ENCODE assay signal across 16 cellular contexts in genomic region chr7:117067322-117067721, GRCh38.
DNase-seq lines count a peak whose midpoint lies in the region; TF ChIP-seq lines count a peak whose summit lies in the region.
"Had no signal": no experiment of that assay in that cellular context is flagged by ENCODE, and none has a peak within 500 bp of the region (broad histone marks: within the 10 kb centered on the region; RNA-seq: fewer than 3 reads in every experiment).

No MANE protein-coding gene starts in this region.

- H3K36me3 Mint-ChIP-seq in brain: peaks cover 27% of the 10 kb centered on the region
- H3K36me3 Mint-ChIP-seq: IgD-negative memory B cell had no signal

- H4K20me1 ChIP-seq in BLaER1 treated with 17β-estradiol and CSF1 and Interleukin-3, amounts not matched to agents 10 nM and 100 nM: no peaks in the 10 kb centered on the region; a peak in 1 of 22 replicates
- H4K20me1 ChIP-seq in osteoblast (ENCODE audit: insufficient read depth, low read length): no peaks in the 10 kb centered on the region

- peaks cover 26% of the 10 kb centered on the region for H3K79me2 ChIP-seq in osteoblast (ENCODE audit: insufficient read depth, low read length)

- no peaks in the 10 kb centered on the region for H3K27me3 ChIP-seq in BLaER1 treated with 17β-estradiol and CSF1 and Interleukin-3, amounts not matched to agents 10 nM and 100 nM
- H3K27me3 ChIP-seq in HL-60 (ENCODE audit: insufficient read depth, poor library complexity, severe bottlenecking) (no peaks in the 10 kb centered on the region), osteoblast (ENCODE audit: insufficient read depth, low read length) (no peaks in the 10 kb centered on the region)

- peak overlapping the region; percentile 11 to 80 (median 58); a peak in 20 of 22 replicates for H3K4me2 ChIP-seq in BLaER1 treated with 17β-estradiol and CSF1 and Interleukin-3, amounts not matched to agents 10 nM and 100 nM
- no peak overlapping the region for H3K4me2 ChIP-seq in osteoblast (ENCODE audit: insufficient read depth, low read length)

- DNase-seq in HL-60 (ENCODE audit: low read depth in 1 of 2, low spot score in 1 of 2): no peak
- peak; percentile 35 for DNase-seq in osteoblast (ENCODE audit: insufficient read length, low spot score, missing footprints)
- DNase-seq in activated T-cell treated with anti-CD3 and anti-CD28 coated beads, Interleukin-2, amount 50 U/mL, for 1 hour: no peak
- DNase-seq in GM19238 (ENCODE audit: insufficient read length, low spot score): no peak
- DNase-seq in SW 1271 (lab: John Stamatoyannopoulos, UW): no peak
- DNase-seq in activated T-cell treated with anti-CD3 and anti-CD28 coated beads, Interleukin-2, amount 50 U/mL, for 48 hours: no peak
- DNase-seq: DMS79 treated with DMSO at 0.1 percent for 48 hours; NCI-H1417 treated with DMSO at 0.1 percent for 48 hours; NCI-H2029; NCI-H2171; NCI-H446 treated with DMSO at 0.1 percent for 48 hours; NK-92 treated with Interleukin-12 subunit alpha and Interleukin-12 subunit beta, amount 100 ng/mL, for 24 hours; SHP77 treated with DMSO at 0.1 percent for 48 hours had no signal

- peaks cover 82% of the 10 kb centered on the region for H3K4me1 Mint-ChIP-seq in brain

- no peaks in the 10 kb centered on the region for H3K36me3 ChIP-seq in BLaER1 treated with 17β-estradiol and CSF1 and Interleukin-3, amounts not matched to agents 10 nM and 100 nM
- no peaks in the 10 kb centered on the region for H3K36me3 ChIP-seq in osteoblast (ENCODE audit: insufficient read depth, low read length)

- H3K9ac ChIP-seq in BLaER1 treated with 17β-estradiol and CSF1 and Interleukin-3, amounts not matched to agents 10 nM and 100 nM: peak overlapping the region in 4 of 11 experiments; percentile 11 to 54 (median 41); a peak in 7 of 22 replicates

- peak overlapping the region in 4 of 5 experiments; percentile 5 to 52 (median 14) for H3K4me3 Mint-ChIP-seq in brain
- H3K4me3 Mint-ChIP-seq: IgD-negative memory B cell had no signal

- H3K9me3 Mint-ChIP-seq in brain: no peaks in the 10 kb centered on the region
- H3K9me3 Mint-ChIP-seq: IgD-negative memory B cell had no signal

- H3K9me3 ChIP-seq in BLaER1 treated with 17β-estradiol and CSF1 and Interleukin-3, amounts not matched to agents 10 nM and 100 nM (replicated peaks in 1 of 11): peaks cover 0 to 17% (median 0%) of the 10 kb centered on the region in 11 experiments; a peak in 4 of 22 replicates
- H3K9me3 ChIP-seq in osteoblast (ENCODE audit: low read depth, low read length): no peaks in the 10 kb centered on the region

- no peak overlapping the region for H2AFZ ChIP-seq in osteoblast (ENCODE audit: low read length)

- peaks cover 13 to 68% (median 48%) of the 10 kb centered on the region in 10 experiments for H3K4me1 ChIP-seq in BLaER1 treated with 17β-estradiol and CSF1 and Interleukin-3, amounts not matched to agents 10 nM and 100 nM
- H3K4me1 ChIP-seq in osteoblast (ENCODE audit: insufficient read depth, low read length): peaks cover 15% of the 10 kb centered on the region

- peaks cover 3% of the 10 kb centered on the region for H3K27me3 Mint-ChIP-seq in brain
- H3K27me3 Mint-ChIP-seq: IgD-negative memory B cell had no signal

- TF ChIP-seq CTCF in HL-60 (IDR thresholded peaks at IDR 0.05; ENCODE audit: insufficient read depth, low read length): no peak
- TF ChIP-seq CTCF in brain (conservative IDR thresholded peaks at IDR 0.05): no peak
- TF ChIP-seq CTCF in osteoblast (IDR thresholded peaks at IDR 0.05; ENCODE audit: extremely low read depth, low read depth, low read length): no peak

- peak overlapping the region in 10 of 11 experiments; percentile 25 to 76 (median 58); a peak in 19 of 22 replicates for H3K27ac ChIP-seq in BLaER1 treated with 17β-estradiol and CSF1 and Interleukin-3, amounts not matched to agents 10 nM and 100 nM
- H3K27ac ChIP-seq in HL-60 (replicated peaks) (0 out of 2 replicates have a peak overlapping the region, but pooled peaks have one; percentile 4), osteoblast (ENCODE audit: low read depth, low read length) (no peak overlapping the region)

- no peak overlapping the region; a peak in 1 of 20 replicates for H3K4me3 ChIP-seq in BLaER1 treated with 17β-estradiol and CSF1 and Interleukin-3, amounts not matched to agents 10 nM and 100 nM
- H3K4me3 ChIP-seq in HL-60 (replicated peaks; ENCODE audit: insufficient read depth, low read length) (no peak overlapping the region), osteoblast (ENCODE audit: insufficient read depth, low read length) (no peak overlapping the region)

- H3K27ac Mint-ChIP-seq in brain: peak overlapping the region in 4 of 5 experiments; percentile 81 to 95 (median 86)
- H3K27ac Mint-ChIP-seq: IgD-negative memory B cell had no signal
